Comparison of ENCODE assay signal across 1 cellular context in genomic region chr6:36668601-36669390, GRCh38.
TF ChIP-seq lines count a peak whose summit lies in the region.

No MANE protein-coding gene starts in this region.

TF ChIP-seq in HepG2, 621 proteins besides CTCF, POLR2A, EP300 and RAD21:
- TF ChIP-seq MIXL1 (CRISPR knock-in tag; IDR thresholded peaks at IDR 0.05) (no peak), HOMEZ (CRISPR knock-in tag; IDR thresholded peaks at IDR 0.05; ENCODE audit: low read depth) (no peak), NAIF1 (CRISPR knock-in tag; IDR thresholded peaks at IDR 0.05; ENCODE audit: borderline replicate concordance) (no peak), MTA3 (CRISPR knock-in tag; IDR thresholded peaks at IDR 0.05) (no peak), MED8 (CRISPR knock-in tag; IDR thresholded peaks at IDR 0.05; ENCODE audit: insufficient replicate concordance) (no peak), ZFP82 (CRISPR knock-in tag; IDR thresholded peaks at IDR 0.05; ENCODE audit: borderline replicate concordance) (no peak), GTF3A (CRISPR knock-in tag; conservative IDR thresholded peaks at IDR 0.05) (no peak), CHCHD3 (CRISPR knock-in tag; IDR thresholded peaks at IDR 0.05) (no peak), ZNF33A (CRISPR knock-in tag; IDR thresholded peaks at IDR 0.05; ENCODE audit: borderline replicate concordance) (no peak), ZKSCAN1 (IDR thresholded peaks at IDR 0.05; ENCODE audit: low read length) (no peak), SNAPC4 (CRISPR knock-in tag; IDR thresholded peaks at IDR 0.05) (no peak), CEBPZ (IDR thresholded peaks at IDR 0.05; ENCODE audit: low read length) (no peak), TRAFD1 (CRISPR knock-in tag; IDR thresholded peaks at IDR 0.05; ENCODE audit: borderline replicate concordance) (no peak), ZBTB43 (CRISPR knock-in tag; conservative IDR thresholded peaks at IDR 0.05) (no peak), ZUFSP (CRISPR knock-in tag; IDR thresholded peaks at IDR 0.05; ENCODE audit: borderline replicate concordance) (no peak), FOXC1 (CRISPR knock-in tag; IDR thresholded peaks at IDR 0.05; ENCODE audit: borderline replicate concordance) (0 out of 2 replicates have a peak, but pooled peaks have one; percentile 19), ZNF772 (CRISPR knock-in tag; IDR thresholded peaks at IDR 0.05) (no peak), TEAD3 (CRISPR knock-in tag; optimal IDR thresholded peaks at IDR 0.05; ENCODE audit: borderline replicate concordance) (peak; percentile 4), SMARCC2 (IDR thresholded peaks at IDR 0.05) (no peak), ZBTB4 (CRISPR knock-in tag; IDR thresholded peaks at IDR 0.05; ENCODE audit: borderline replicate concordance) (no peak), ZSCAN9 (CRISPR knock-in tag; IDR thresholded peaks at IDR 0.05; ENCODE audit: borderline replicate concordance) (no peak), STAT6 (CRISPR knock-in tag; IDR thresholded peaks at IDR 0.05; ENCODE audit: borderline replicate concordance) (no peak), HOXD1 (CRISPR knock-in tag; IDR thresholded peaks at IDR 0.05) (0 out of 2 replicates have a peak, but pooled peaks have one; percentile 32), ZHX1 (CRISPR knock-in tag; IDR thresholded peaks at IDR 0.05; ENCODE audit: low read depth) (no peak), ZNF589 (CRISPR knock-in tag; conservative IDR thresholded peaks at IDR 0.05) (no peak), ZNF513 (CRISPR knock-in tag; conservative IDR thresholded peaks at IDR 0.05) (no peak)
